27 cellular contexts compared by ENCODE assay signal in the genomic region with DNA sequence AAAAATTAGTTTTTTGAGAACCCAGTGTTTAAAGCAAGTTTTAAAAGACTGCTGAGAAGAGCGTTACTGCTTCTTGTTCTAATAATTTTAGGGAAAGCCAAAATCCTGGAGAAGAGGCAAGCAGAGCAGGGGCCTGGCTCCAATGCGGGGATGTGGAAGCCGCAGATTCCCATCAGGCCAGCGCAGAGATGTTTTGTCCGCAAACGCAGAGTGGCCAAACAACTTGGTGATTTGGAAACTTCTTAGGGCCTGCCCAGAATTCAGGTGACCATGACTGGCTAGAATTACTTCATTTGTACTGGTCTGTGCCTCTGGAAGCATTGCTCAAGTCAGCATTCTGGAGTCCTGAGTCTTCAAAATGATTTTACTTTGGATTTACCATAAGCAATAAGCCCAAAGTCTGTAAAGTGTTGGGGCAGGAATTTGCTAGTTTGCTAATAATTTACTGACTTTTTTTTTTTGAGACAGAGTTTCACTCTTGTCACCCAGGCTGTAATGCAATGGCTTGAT.
DNase-seq lines count a peak whose midpoint lies in the region; ATAC-seq, FAIRE-seq and TF ChIP-seq lines count a peak whose summit lies in the region.
"Had no signal": no experiment of that assay in that cellular context is flagged by ENCODE, and none has a peak within 500 bp of the region (broad histone marks: within the 10 kb centered on the region; RNA-seq: fewer than 3 reads in every experiment).

No MANE protein-coding gene starts in this region.

- H3K27me3 Mint-ChIP-seq in progenitor cell of endocrine pancreas: no peaks in the 10 kb centered on the region

- no peaks in the 10 kb centered on the region for H3K36me3 ChIP-seq in RWPE2 (ENCODE audit: low read depth)
- no peaks in the 10 kb centered on the region for H3K36me3 ChIP-seq in transverse colon
- H3K36me3 ChIP-seq: left lung, stomach, tibial nerve, WERI-Rb-1 had no signal

- peak; percentile 97 for FAIRE-seq in G401.6 (lab: Jason Lieb, UNC)
- FAIRE-seq: frontal cortex had no signal

- in situ Hi-C loops in transverse colon (cut with MboI; ENCODE audit: low pct_ligation_motif_present in 1 of 4, low pct_unique_long_range_greater_than_20kb in 1 of 4, low sequenced_read_pairs in 3 of 4): no loop called here

- WGBS in transverse colon (ENCODE audit: low coverage in 1 of 2), 2 donors: 95 to 96% methylated on average over 5 to 6 of the region's 6 CpGs

- H3K4me1 ChIP-seq in RWPE2 (ENCODE audit: insufficient read depth, poor library complexity, severe bottlenecking): peaks cover 34% of the 10 kb centered on the region
- H3K4me1 ChIP-seq in transverse colon: peaks cover 6 to 21% (median 16%) of the 10 kb centered on the region in 4 donors
- H3K4me1 ChIP-seq: body of pancreas had no signal

- no peaks in the 10 kb centered on the region for H3K9me3 Mint-ChIP-seq in progenitor cell of endocrine pancreas (ENCODE audit: low read depth)
- H3K9me3 Mint-ChIP-seq: activated naive CD8-positive, alpha-beta T cell treated with anti-CD3 and anti-CD28 coated beads, Interleukin-2, amount 50 U/mL, for 24 hours; activated T-cell treated with anti-CD3 and anti-CD28 coated beads, Interleukin-2, amount 50 U/mL, for 4 hours; naive thymus-derived CD4-positive, alpha-beta T cell had no signal

- TF ChIP-seq CTCF in RWPE2 (IDR thresholded peaks at IDR 0.05; ENCODE audit: poor library complexity, severe bottlenecking) (no peak), progenitor cell of endocrine pancreas (IDR thresholded peaks at IDR 0.05; ENCODE audit: unreplicated experiment) (no peak), transverse colon (IDR thresholded peaks at IDR 0.05) (no peak)

- H3K4me3 ChIP-seq in RWPE2 (ENCODE audit: severe bottlenecking): no peak overlapping the region
- H3K4me3 ChIP-seq in transverse colon: no peak overlapping the region
- H3K4me3 ChIP-seq: body of pancreas, left lung, stomach, tibial nerve had no signal

- no peak for TF ChIP-seq EP300 in transverse colon (IDR thresholded peaks at IDR 0.05; ENCODE audit: low read depth)

- H3K9me3 ChIP-seq in RWPE2 (ENCODE audit: severe bottlenecking) (no peaks in the 10 kb centered on the region), transverse colon (no peaks in the 10 kb centered on the region)
- H3K9me3 ChIP-seq: body of pancreas, left lung, stomach, tibial nerve had no signal

- H3K4me3 Mint-ChIP-seq in progenitor cell of endocrine pancreas (ENCODE audit: low read depth): no peak overlapping the region
- H3K4me3 Mint-ChIP-seq: activated naive CD8-positive, alpha-beta T cell treated with anti-CD3 and anti-CD28 coated beads, Interleukin-2, amount 50 U/mL, for 24 hours; activated T-cell treated with anti-CD3 and anti-CD28 coated beads, Interleukin-2, amount 50 U/mL, for 4 hours; naive thymus-derived CD4-positive, alpha-beta T cell had no signal

- DNase-seq in RWPE2 (ENCODE audit: low spot score) (no peak), fibroblast of peridontal ligament (ENCODE audit: extremely low read depth) (peak; percentile 51), progenitor cell of endocrine pancreas (ENCODE audit: low spot score, unreplicated experiment) (no peak), transverse colon (no peak), NCI-H2171 (lab: John Stamatoyannopoulos, UW) (no peak), NCI-H82 (lab: John Stamatoyannopoulos, UW) (no peak), mesenteric fat pad (ENCODE audit: low spot score) (no peak)
- DNase-seq: activated CD4-positive, alpha-beta T cell treated with anti-CD3 and anti-CD28 coated beads, Interleukin-2, amount 50 U/mL, for 1 hour; activated naive CD8-positive, alpha-beta T cell treated with anti-CD3 and anti-CD28 coated beads, Interleukin-2, amount 50 U/mL, for 24 hours; activated T-cell treated with anti-CD3 and anti-CD28 coated beads, Interleukin-2, amount 50 U/mL, for 4 hours; body of pancreas; DMS79; erythroblast; left lung; midbrain; naive thymus-derived CD4-positive, alpha-beta T cell; NCI-H146; OCI-M1; SHP77 treated with DMSO at 0.1 percent for 48 hours; stimulated activated CD4-positive, alpha-beta T cell treated with anti-CD3 and anti-CD28 coated beads, Interleukin-2, amount 100 ng/mL, for 24 hours; stomach; T1000; WERI-Rb-1 had no signal

- H3K4me1 Mint-ChIP-seq in progenitor cell of endocrine pancreas (ENCODE audit: low read depth): peaks cover 29% of the 10 kb centered on the region

- peak overlapping the region; percentile 20 for H3K27ac Mint-ChIP-seq in progenitor cell of endocrine pancreas
- H3K27ac Mint-ChIP-seq: activated naive CD8-positive, alpha-beta T cell treated with anti-CD3 and anti-CD28 coated beads, Interleukin-2, amount 50 U/mL, for 24 hours; naive thymus-derived CD4-positive, alpha-beta T cell had no signal

- TF ChIP-seq POLR2A in transverse colon (IDR thresholded peaks at IDR 0.05): no peak

- H3K27ac ChIP-seq in RWPE2 (ENCODE audit: poor library complexity, severe bottlenecking) (peak overlapping the region; percentile 90), transverse colon (no peak overlapping the region)
- H3K27ac ChIP-seq: body of pancreas, C4-2B, left lung, stomach, tibial nerve, WERI-Rb-1 had no signal

- intact Hi-C loops in transverse colon (cut with DNase I; ENCODE audit: low total_unique reads): no loop called here

- H3K36me3 Mint-ChIP-seq in progenitor cell of endocrine pancreas (ENCODE audit: insufficient read depth): no peaks in the 10 kb centered on the region
- H3K36me3 Mint-ChIP-seq: naive thymus-derived CD4-positive, alpha-beta T cell had no signal

- H3K27me3 ChIP-seq in RWPE2 (ENCODE audit: insufficient read depth, poor library complexity, severe bottlenecking) (no peaks in the 10 kb centered on the region), transverse colon (no peaks in the 10 kb centered on the region)
- H3K27me3 ChIP-seq: body of pancreas, left lung, stomach, tibial nerve had no signal

- ATAC-seq in RWPE2 (ENCODE audit: low read depth): no peak
- ATAC-seq: activated naive CD8-positive, alpha-beta T cell treated with anti-CD3 and anti-CD28 coated beads, Interleukin-2, amount 50 U/mL, for 24 hours; activated T-cell treated with anti-CD3 and anti-CD28 coated beads, Interleukin-2, amount 50 U/mL, for 4 hours; body of pancreas; left lung; naive thymus-derived CD4-positive, alpha-beta T cell had no signal
